In genomic region chr5:113293613-113294340, GRCh38 we compare ENCODE assay signal across 8 cellular contexts.
A peak's percentile ranks its signal among the peaks of the same experiment; 100 is the strongest.
DNase-seq lines count a peak whose midpoint lies in the region; ATAC-seq and TF ChIP-seq lines count a peak whose summit lies in the region.

No MANE protein-coding gene starts in this region.

- H3K4me1 ChIP-seq in GM23338 (ENCODE audit: insufficient read depth) (peaks cover 48% of the 10 kb centered on the region), OCI-LY1 (ENCODE audit: insufficient read depth, low read length, severe bottlenecking) (peaks cover 14% of the 10 kb centered on the region), lung (ENCODE audit: control insufficient read depth in 2 of 2, insufficient read depth in 2 of 2, low read length in 2 of 2) (peaks cover 0 to 12% of the 10 kb centered on the region in 2 donors), upper lobe of right lung (peaks cover 7% of the 10 kb centered on the region)

- H2AFZ ChIP-seq in GM23338: peak overlapping the region; percentile 92
- no peak overlapping the region for H2AFZ ChIP-seq in OCI-LY1 (ENCODE audit: low read length)

- H3K4me3 ChIP-seq in GM12864 (ENCODE audit: low read depth, low read length) (peak overlapping the region; percentile 64), GM23338 (peak overlapping the region; percentile 80), OCI-LY1 (ENCODE audit: low read depth, low read length, poor library complexity, severe bottlenecking) (peak overlapping the region; percentile 62), lung (peak overlapping the region; percentile 54), upper lobe of right lung (peak overlapping the region; percentile 63)

- H3K9me3 ChIP-seq in OCI-LY1 (ENCODE audit: low read length) (no peaks in the 10 kb centered on the region), lung (ENCODE audit: control insufficient read depth in 2 of 2, insufficient read depth in 1 of 2, low read length in 1 of 2) (no peaks in the 10 kb centered on the region), upper lobe of right lung (no peaks in the 10 kb centered on the region)

- H3F3A ChIP-seq in GM23338 (replicated peaks; ENCODE audit: low read depth): no peaks in the 10 kb centered on the region; the same call in 1 of the 2 replicates
- H3F3A ChIP-seq in OCI-LY1 (ENCODE audit: insufficient read depth, low read length): no peaks in the 10 kb centered on the region

- TF ChIP-seq CTCF in GM12864 (IDR thresholded peaks at IDR 0.05; ENCODE audit: low read depth, low read length, missing control alignments) (no peak), GM23338 (conservative IDR thresholded peaks at IDR 0.05; ENCODE audit: low read depth in 2 of 2) (no peak), OCI-LY1 (IDR thresholded peaks at IDR 0.05; ENCODE audit: low read length) (no peak), lung (IDR thresholded peaks at IDR 0.05; ENCODE audit: control extremely low read depth, extremely low read depth) (no peak), upper lobe of right lung (IDR thresholded peaks at IDR 0.05) (no peak)

- ATAC-seq in GM23338: peak; percentile 18
- peak; percentile 7 for ATAC-seq in lung (ENCODE audit: insufficient read depth, low FRiP score)
- ATAC-seq in upper lobe of right lung: no peak
- ATAC-seq in HG03457 (IDR thresholded peaks at IDR 0.05; ENCODE audit: unreplicated experiment): no peak

- intact Hi-C loops in upper lobe of right lung (cut with DNase I): no loop called here

- no peak for DNase-seq in GM12864 (ENCODE audit: low read depth)
- DNase-seq in GM23338 (ENCODE audit: low spot score): peak; percentile 66
- no peak for DNase-seq in lung (ENCODE audit: low spot score)
- DNase-seq in upper lobe of right lung: no peak
- no peak for DNase-seq in NCI-H2081 treated with DMSO at 0.1 percent for 48 hours (lab: John Stamatoyannopoulos, UW)

- H3K9me3 Mint-ChIP-seq in GM23338: no peaks in the 10 kb centered on the region

- peak overlapping the region; percentile 47; the same call in 1 of the 2 replicates for H3K27ac ChIP-seq in GM23338 (ENCODE audit: low read depth)
- no peak overlapping the region for H3K27ac ChIP-seq in OCI-LY1 (ENCODE audit: low read depth, low read length, poor library complexity, severe bottlenecking)
- peak overlapping the region; percentile 52 for H3K27ac ChIP-seq in cingulate gyrus (ENCODE audit: low read depth, low read length)
- H3K27ac ChIP-seq in lung (ENCODE audit: low read depth in 1 of 2, low read length in 1 of 2): peak overlapping the region; percentile 87 to 89
- H3K27ac ChIP-seq in upper lobe of right lung: peak overlapping the region; percentile 75

- H3K27me3 Mint-ChIP-seq in GM23338 (ENCODE audit: insufficient read depth, low read depth, poor library complexity): peaks cover 16% of the 10 kb centered on the region

- H3K27me3 ChIP-seq in GM23338 (ENCODE audit: insufficient read depth) (peaks cover 47% of the 10 kb centered on the region), OCI-LY1 (ENCODE audit: insufficient read depth, low read length) (no peaks in the 10 kb centered on the region; the same call in 1 of the 2 replicates), lung (ENCODE audit: control insufficient read depth, insufficient read depth) (no peaks in the 10 kb centered on the region), upper lobe of right lung (no peaks in the 10 kb centered on the region)

- WGBS in lung, 2 donors: 1 to 2% methylated on average over 26 of the region's 26 CpGs

- H4K20me1 ChIP-seq in GM23338 (replicated peaks; ENCODE audit: insufficient read depth) (no peaks in the 10 kb centered on the region; the same call in 1 of the 2 replicates), OCI-LY1 (ENCODE audit: insufficient read depth, low read length) (no peaks in the 10 kb centered on the region)

- peak overlapping the region; percentile 90 for H3K4me3 Mint-ChIP-seq in GM23338

- no peak overlapping the region; the same call in 1 of the 2 replicates for H3K9ac ChIP-seq in OCI-LY1 (ENCODE audit: low read length)

- peaks cover 57% of the 10 kb centered on the region for H3K4me1 Mint-ChIP-seq in GM23338

- no peak overlapping the region for H3K27ac Mint-ChIP-seq in GM23338

- H3K9me2 ChIP-seq in GM23338 (ENCODE audit: insufficient read depth): no peaks in the 10 kb centered on the region
- H3K9me2 ChIP-seq in OCI-LY1 (ENCODE audit: low read depth, low read length): no peaks in the 10 kb centered on the region

- no peaks in the 10 kb centered on the region for H3K36me3 ChIP-seq in GM23338 (ENCODE audit: insufficient read depth)
- H3K36me3 ChIP-seq in OCI-LY1 (ENCODE audit: insufficient read depth, low read length): no peaks in the 10 kb centered on the region
- no peaks in the 10 kb centered on the region for H3K36me3 ChIP-seq in lung (ENCODE audit: control insufficient read depth in 2 of 2, insufficient read depth in 2 of 2, low read length in 2 of 2)
- H3K36me3 ChIP-seq in upper lobe of right lung: no peaks in the 10 kb centered on the region

- peak overlapping the region; percentile 87 for H3K4me2 ChIP-seq in GM23338
- peak overlapping the region; percentile 88 for H3K4me2 ChIP-seq in OCI-LY1 (ENCODE audit: low read length)

- no peaks in the 10 kb centered on the region for H3K36me3 Mint-ChIP-seq in GM23338 (ENCODE audit: low read depth)

- H3K79me2 ChIP-seq in GM23338 (replicated peaks; ENCODE audit: insufficient read depth) (peaks cover 19% of the 10 kb centered on the region), OCI-LY1 (ENCODE audit: insufficient read depth, low read length) (no peaks in the 10 kb centered on the region)

TF ChIP-seq in GM23338, 12 proteins besides CTCF, POLR2A, EP300 and RAD21 (continues in another document):
- TF ChIP-seq JUNB (IDR thresholded peaks at IDR 0.05; ENCODE audit: unreplicated experiment): no peak
- TF ChIP-seq STAT1 (IDR thresholded peaks at IDR 0.05; ENCODE audit: unreplicated experiment): no peak
- TF ChIP-seq ZNF114 (CRISPR knock-in tag; IDR thresholded peaks at IDR 0.05): no peak
- no peak; the same call in 1 of the 2 replicates for TF ChIP-seq NANOG (IDR thresholded peaks at IDR 0.05; ENCODE audit: borderline replicate concordance)
- TF ChIP-seq ZNF462 (CRISPR knock-in tag; IDR thresholded peaks at IDR 0.05): no peak
- TF ChIP-seq CREB1 (CRISPR knock-in tag; IDR thresholded peaks at IDR 0.05; ENCODE audit: low read depth): no peak
- no peak for TF ChIP-seq EZH2phosphoT487 (IDR thresholded peaks at IDR 0.05; ENCODE audit: unreplicated experiment)
- TF ChIP-seq POLR2AphosphoS5 (IDR thresholded peaks at IDR 0.05; ENCODE audit: low read depth): no peak
- no peak for TF ChIP-seq ZNF331 (CRISPR knock-in tag; IDR thresholded peaks at IDR 0.05; ENCODE audit: low read depth)
- no peak for TF ChIP-seq EZH2 (IDR thresholded peaks at IDR 0.05; ENCODE audit: low read depth, unreplicated experiment)

Comparison
In these comparisons a context has a peak if more than half of its experiments do, and no peak if none do; other contexts are left out.
1. ATAC-seq: peak in GM23338 (single experiment) and lung (single experiment); none in upper lobe of right lung (single experiment) and HG03457 (single experiment).
2. Peak in every context shown above with its lines, with median percentiles within 50 percentile points of each other: H3K4me3 ChIP-seq.